20 cellular contexts compared by ENCODE assay signal in the genomic region with DNA sequence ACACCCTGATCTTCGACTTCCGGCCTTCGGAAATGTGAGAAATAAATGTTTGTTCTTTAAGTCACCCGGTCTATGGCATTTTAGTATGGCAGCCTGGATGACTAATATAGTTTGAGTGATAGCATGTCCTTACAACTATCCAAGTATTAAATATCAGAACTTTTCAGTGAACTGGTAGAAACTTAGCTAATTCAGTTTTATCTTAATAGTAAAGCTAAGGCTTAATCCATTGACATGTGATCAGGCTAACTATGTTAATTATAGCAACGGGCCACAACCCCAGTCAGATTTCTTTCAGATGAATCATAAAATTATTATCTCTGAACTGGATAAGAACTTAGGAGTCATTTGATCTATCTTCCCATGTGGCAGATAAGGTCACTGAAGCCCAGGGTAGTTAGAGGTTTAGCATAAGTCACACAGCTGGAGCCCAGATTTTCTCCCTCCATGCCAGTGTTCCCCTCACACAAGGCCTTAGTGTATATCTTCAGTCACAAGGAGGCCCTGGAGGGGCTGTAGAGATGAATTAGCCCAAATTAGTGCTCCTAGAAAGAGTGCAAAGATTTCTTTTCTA. TPM values are rescaled to one million over a fixed set of nuclear protein-coding genes. Genes with fewer than 3 reads are reported as not detected.
DNase-seq lines count a peak whose midpoint lies in the region; ATAC-seq, FAIRE-seq and TF ChIP-seq lines count a peak whose summit lies in the region.
"Had no signal": no experiment of that assay in that cellular context is flagged by ENCODE, and none has a peak within 500 bp of the region (broad histone marks: within the 10 kb centered on the region; RNA-seq: fewer than 3 reads in every experiment).

No MANE protein-coding gene starts in this region.

- FAIRE-seq in small intestine (lab: Jason Lieb, UNC) = no peak
- FAIRE-seq: G401.6 had no signal

- peak overlapping the region; percentile 44 for H3K4me2 ChIP-seq in HCT116 (ENCODE audit: low read length)
- H3K4me2 ChIP-seq in neuronal stem cell (ENCODE audit: insufficient read depth, low read length, poor library complexity, severe bottlenecking) = no peak overlapping the region

- H3K27ac ChIP-seq in HCT116 (ENCODE audit: low read depth, low read length) = no peak overlapping the region
- peak overlapping the region in 4 of 5 donors; percentile 13 to 64 (median 46) for H3K27ac ChIP-seq in adrenal gland
- H3K27ac ChIP-seq in small intestine (ENCODE audit: low read depth in 1 of 2, low read length in 1 of 2) = peak overlapping the region in 1 of 2 donors; percentile 48
- no peak overlapping the region for H3K27ac ChIP-seq in neuronal stem cell (replicated peaks; ENCODE audit: low read length)
- H3K27ac ChIP-seq: SK-N-MC, WERI-Rb-1 had no signal

- no peak overlapping the region for H2AK5ac ChIP-seq in neuronal stem cell (ENCODE audit: low read depth, low read length)

- no peak overlapping the region for H3K18ac ChIP-seq in neuronal stem cell (ENCODE audit: low read length)

- H2BK120ac ChIP-seq in neuronal stem cell (ENCODE audit: low read depth, low read length) = no peak overlapping the region

- H4K8ac ChIP-seq in neuronal stem cell (ENCODE audit: low read depth, low read length) = no peak overlapping the region

- H3K4me3 ChIP-seq in HCT116 (replicated peaks in 1 of 2; ENCODE audit: low read depth in 1 of 2, low read length in 2 of 2) (no peak overlapping the region), adrenal gland (no peak overlapping the region), foreskin fibroblast (ENCODE audit: low read depth in 1 of 2, low read length in 2 of 2) (no peak overlapping the region), small intestine (ENCODE audit: low read depth in 1 of 2, low read length in 2 of 2) (no peak overlapping the region), neuronal stem cell (ENCODE audit: low read length in 2 of 2) (no peak overlapping the region)
- H3K4me3 ChIP-seq: SK-N-MC had no signal

- H3K27me3 ChIP-seq in HCT116 (ENCODE audit: insufficient read depth, low read length) = no peaks in the 10 kb centered on the region
- H3K27me3 ChIP-seq in adrenal gland = no peaks in the 10 kb centered on the region
- no peaks in the 10 kb centered on the region for H3K27me3 ChIP-seq in small intestine (ENCODE audit: control insufficient read depth in 2 of 2, insufficient read depth in 2 of 2, low read length in 2 of 2)
- H3K27me3 ChIP-seq in neuronal stem cell (ENCODE audit: control insufficient read depth in 3 of 3, insufficient read depth in 3 of 3, low read depth in 1 of 3, low read length in 3 of 3) = no peaks in the 10 kb centered on the region

- H2BK12ac ChIP-seq in neuronal stem cell (ENCODE audit: low read length) = no peak overlapping the region

- no peaks in the 10 kb centered on the region for H3K36me3 ChIP-seq in HCT116 (ENCODE audit: control insufficient read depth in 1 of 2, insufficient read depth in 2 of 2, low read length in 2 of 2)
- H3K36me3 ChIP-seq in adrenal gland (replicated peaks in 1 of 2) = no peaks in the 10 kb centered on the region
- no peaks in the 10 kb centered on the region for H3K36me3 ChIP-seq in small intestine (ENCODE audit: control insufficient read depth in 2 of 2, insufficient read depth in 2 of 2, low read length in 2 of 2)
- no peaks in the 10 kb centered on the region for H3K36me3 ChIP-seq in neuronal stem cell (replicated peaks in 1 of 2; ENCODE audit: control insufficient read depth in 2 of 2, insufficient read depth in 2 of 2, low read length in 2 of 2)
- H3K36me3 ChIP-seq: WERI-Rb-1 had no signal

- POLR2A ChIA-PET in HCT116 (lab: Charles Lee) = no interaction called here

- H2BK5ac ChIP-seq in neuronal stem cell (ENCODE audit: low read length) = no peak overlapping the region

- BruUV-seq in HCT116 (replicated peaks; lab: Mats Ljungman, UMichigan) = no TSS peak

- ATAC-seq in HCT116 = peak; percentile 81
- ATAC-seq in GM18858 (IDR thresholded peaks at IDR 0.05; ENCODE audit: unreplicated experiment) = no peak
- ATAC-seq: left lobe of liver; naive thymus-derived CD4-positive, alpha-beta T cell had no signal

- no peak for TF ChIP-seq RAD21 in HCT116 (IDR thresholded peaks at IDR 0.05; ENCODE audit: low read depth)

- TF ChIP-seq CTCF in HCT116 (IDR thresholded peaks at IDR 0.05 in 2 of 3, conservative IDR thresholded peaks at IDR 0.05 in 1 of 3; ENCODE audit: borderline replicate concordance in 1 of 3, insufficient read depth in 1 of 3, low read depth in 2 of 3, low read length in 2 of 3) (no peak), adrenal gland (IDR thresholded peaks at IDR 0.05) (no peak), foreskin fibroblast (IDR thresholded peaks at IDR 0.05; ENCODE audit: low read depth, low read length) (no peak)

- peak; percentile 1 for DNase-seq in HCT116 (ENCODE audit: low read depth, low spot score)
- DNase-seq in adrenal gland = peak in 6 of 7 donors; percentile 40 to 60 (median 44)
- peak; percentile 12 to 57 for DNase-seq in foreskin fibroblast
- DNase-seq in small intestine = peak; percentile 78
- no peak for DNase-seq in neuronal stem cell (ENCODE audit: low spot score)
- no peak for DNase-seq in DMS114 treated with DMSO at 0.1 percent for 48 hours (lab: John Stamatoyannopoulos, UW; ENCODE audit: unreplicated experiment)
- DNase-seq: activated naive CD4-positive, alpha-beta T cell treated with anti-CD3 and anti-CD28 coated beads for 36 hours; caudate nucleus; CD4-positive, CD25-positive, alpha-beta regulatory T cell; hypothalamus; KG1; naive thymus-derived CD4-positive, alpha-beta T cell; NCI-H146; NCI-H446; stimulated activated CD4-positive, alpha-beta T cell treated with anti-CD3 and anti-CD28 coated beads, Interleukin-1b, Interleukin-23, amount 100 ng/mL, for 48 hours; WERI-Rb-1 had no signal

- no peak overlapping the region for H3K4ac ChIP-seq in neuronal stem cell (ENCODE audit: low read length)

- no peaks in the 10 kb centered on the region for H3K79me1 ChIP-seq in neuronal stem cell (ENCODE audit: low read depth, low read length)

- H2AFZ ChIP-seq in HCT116 (ENCODE audit: low read depth, low read length, poor library complexity, severe bottlenecking) (peak overlapping the region; percentile 36), neuronal stem cell (ENCODE audit: low read length) (no peak overlapping the region)

- WGBS in adrenal gland, 4 donors = 43 to 58% (median 48%) methylated on average over 5 of the region's 5 CpGs
- WGBS in small intestine, 3 donors = 52 to 74% (median 66%) methylated on average over 5 of the region's 5 CpGs
- no CpG with 5 or more reads among the region's 5 CpGs for WGBS in neuronal stem cell (ENCODE audit: extremely low coverage in 2 of 2, insufficient read length in 2 of 2, insufficient replicate concordance in 1 of 2), 2 donors

- H3K9ac ChIP-seq in HCT116 (ENCODE audit: low read length) = no peak overlapping the region
- no peak overlapping the region for H3K9ac ChIP-seq in neuronal stem cell (ENCODE audit: low read depth, low read length, poor library complexity)

- H3K14ac ChIP-seq in neuronal stem cell (ENCODE audit: low read length) = no peak overlapping the region

- intact Hi-C loops in HCT116 (cut with micrococcal nuclease) = no loop called here
- intact Hi-C loops in adrenal gland (cut with DNase I) = no loop called here

- no peak overlapping the region for H4K91ac ChIP-seq in neuronal stem cell (ENCODE audit: low read depth, low read length, poor library complexity)

- H3K9me3 ChIP-seq in HCT116 (ENCODE audit: control insufficient read depth in 1 of 2, insufficient read depth in 1 of 2, low read depth in 1 of 2, low read length in 2 of 2) = no peaks in the 10 kb centered on the region
- H3K9me3 ChIP-seq in adrenal gland (replicated peaks in 1 of 3) = no peaks in the 10 kb centered on the region
- no peaks in the 10 kb centered on the region for H3K9me3 ChIP-seq in small intestine (ENCODE audit: control insufficient read depth, low read depth)
- H3K9me3 ChIP-seq in neuronal stem cell (replicated peaks in 1 of 2; ENCODE audit: control insufficient read depth in 2 of 2, insufficient read depth in 1 of 2, low read depth in 1 of 2, low read length in 2 of 2) = no peaks in the 10 kb centered on the region

- CTCF ChIA-PET in HCT116 (lab: Charles Lee) = no interaction called here

- H3K9me2 ChIP-seq in HCT116 (ENCODE audit: insufficient read depth) = no peaks in the 10 kb centered on the region

- H3K4me1 ChIP-seq in HCT116 (ENCODE audit: control insufficient read depth in 1 of 2, insufficient read depth in 2 of 2, low read length in 2 of 2) (peaks cover 0 to 13% of the 10 kb centered on the region in 2 experiments; a peak in 3 of 4 replicates), adrenal gland (replicated peaks in 1 of 2) (peaks cover 7 to 10% of the 10 kb centered on the region in 2 donors), small intestine (ENCODE audit: control insufficient read depth in 2 of 2, insufficient read depth in 1 of 2, low read depth in 1 of 2, low read length in 1 of 2) (no peaks in the 10 kb centered on the region), neuronal stem cell (ENCODE audit: control insufficient read depth in 2 of 2, insufficient read depth in 1 of 2, low read depth in 1 of 2, low read length in 2 of 2) (no peaks in the 10 kb centered on the region)

- H3K79me2 ChIP-seq in HCT116 (ENCODE audit: insufficient read depth, low read length) = no peaks in the 10 kb centered on the region

- TF ChIP-seq POLR2A in HCT116 (IDR thresholded peaks at IDR 0.05; ENCODE audit: borderline replicate concordance, extremely low read depth, insufficient read depth, insufficient read length) (no peak), adrenal gland (IDR thresholded peaks at IDR 0.05) (no peak)

- RAD21 ChIA-PET in HCT116 (lab: Charles Lee; ENCODE audit: low non-redundant PET in 1 of 2, low total read pairs in 2 of 2, uncharacterized antibody in 2 of 2, unreplicated experiment in 2 of 2) = no interaction called here

- no peaks in the 10 kb centered on the region for H4K20me1 ChIP-seq in HCT116 (ENCODE audit: insufficient read depth)

- H3K23ac ChIP-seq in neuronal stem cell (ENCODE audit: low read depth, low read length, poor library complexity) = no peak overlapping the region

- no peak overlapping the region for H2BK15ac ChIP-seq in neuronal stem cell (ENCODE audit: low read length)

TF ChIP-seq in HCT116, 20 proteins besides CTCF, POLR2A, EP300 and RAD21 (continues in another document):
- no peak for TF ChIP-seq JUND (IDR thresholded peaks at IDR 0.05)

RNA-seq across cellular contexts. Expression of gene UPP2, which starts 40.7 kb away (rescaled TPM):
- not detected for total RNA-seq in HCT116 (2021; ENCODE audit: unreplicated experiment)
- polyA plus RNA-seq in HCT116 (2012) = not detected in 2 replicates
- under 1 TPM in 2 of 8 donors, not detected in 6; 0.14 to 0.18 TPM for total RNA-seq in adrenal gland
- polyA plus RNA-seq in adrenal gland = under 1 TPM; 0.05 to 0.08 (median 0.07) TPM
- not detected for polyA plus RNA-seq in small intestine
- polyA plus RNA-seq in neuronal stem cell (2013, experiment 1 of 2) = not detected
- polyA plus RNA-seq in neuronal stem cell (2013, experiment 2 of 2) = 0.01 TPM
- total RNA-seq: activated naive CD4-positive, alpha-beta T cell treated with anti-CD3 and anti-CD28 coated beads for 36 hours; CD4-positive, CD25-positive, alpha-beta regulatory T cell; naive thymus-derived CD4-positive, alpha-beta T cell had no signal
- polyA plus RNA-seq: CD4-positive, CD25-positive, alpha-beta regulatory T cell; naive thymus-derived CD4-positive, alpha-beta T cell had no signal

Comparison
In these comparisons a context has a peak if more than half of its experiments do, and no peak if none do; other contexts are left out.
1. DNase-seq: peak in HCT116 (single experiment), adrenal gland (6 of 7), foreskin fibroblast (2 of 2) and small intestine (single experiment); none in neuronal stem cell (single experiment) and DMS114 treated with DMSO at 0.1 percent for 48 hours (single experiment).
2. H3K27ac ChIP-seq: peak in adrenal gland (4 of 5); none in HCT116 (single experiment) and neuronal stem cell (single experiment).